Comparison of ENCODE assay signal across 1 cellular context in genomic region chr3:172512363-172512762, GRCh38.
TF ChIP-seq lines count a peak whose summit lies in the region.

No MANE protein-coding gene starts in this region.

TF ChIP-seq in K562, 482 proteins besides CTCF, POLR2A, EP300 and RAD21 (continued from another document):
- TF ChIP-seq HMBOX1 (IDR thresholded peaks at IDR 0.05), result peak; percentile 67; the same call in 1 of the 2 replicates
- no peak for TF ChIP-seq ZNF324 (CRISPR knock-in tag; IDR thresholded peaks at IDR 0.05)
- TF ChIP-seq, protein P1, sequence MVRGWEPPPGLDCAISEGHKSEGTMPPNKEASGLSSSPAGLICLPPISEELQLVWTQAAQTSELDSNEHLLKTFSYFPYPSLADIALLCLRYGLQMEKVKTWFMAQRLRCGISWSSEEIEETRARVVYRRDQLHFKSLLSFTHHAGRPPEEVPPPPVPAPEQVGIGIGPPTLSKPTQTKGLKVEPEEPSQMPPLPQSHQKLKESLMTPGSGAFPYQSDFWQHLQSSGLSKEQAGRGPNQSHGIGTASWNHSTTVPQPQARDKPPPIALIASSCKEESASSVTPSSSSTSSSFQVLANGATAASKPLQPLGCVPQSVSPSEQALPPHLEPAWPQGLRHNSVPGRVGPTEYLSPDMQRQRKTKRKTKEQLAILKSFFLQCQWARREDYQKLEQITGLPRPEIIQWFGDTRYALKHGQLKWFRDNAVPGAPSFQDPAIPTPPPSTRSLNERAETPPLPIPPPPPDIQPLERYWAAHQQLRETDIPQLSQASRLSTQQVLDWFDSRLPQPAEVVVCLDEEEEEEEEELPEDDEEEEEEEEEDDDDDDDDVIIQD (CRISPR knock-in tag; IDR thresholded peaks at IDR 0.05), result no peak
- no peak for TF ChIP-seq RERE (CRISPR knock-in tag; IDR thresholded peaks at IDR 0.05; ENCODE audit: borderline replicate concordance)
- TF ChIP-seq, protein P2, sequence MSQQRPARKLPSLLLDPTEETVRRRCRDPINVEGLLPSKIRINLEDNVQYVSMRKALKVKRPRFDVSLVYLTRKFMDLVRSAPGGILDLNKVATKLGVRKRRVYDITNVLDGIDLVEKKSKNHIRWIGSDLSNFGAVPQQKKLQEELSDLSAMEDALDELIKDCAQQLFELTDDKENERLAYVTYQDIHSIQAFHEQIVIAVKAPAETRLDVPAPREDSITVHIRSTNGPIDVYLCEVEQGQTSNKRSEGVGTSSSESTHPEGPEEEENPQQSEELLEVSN (IDR thresholded peaks at IDR 0.05; ENCODE audit: borderline replicate concordance in 1 of 2, extremely low read depth in 1 of 2, insufficient read depth in 1 of 2, insufficient read length in 1 of 2, low read depth in 1 of 2, low read length in 1 of 2, poor library complexity in 1 of 2, severe bottlenecking in 1 of 2), result no peak
- no peak for TF ChIP-seq RBM39 (optimal IDR thresholded peaks at IDR 0.05; ENCODE audit: low read depth, low read length)
- TF ChIP-seq LEF1 (IDR thresholded peaks at IDR 0.05), result peak; percentile 49; the same call in 1 of the 2 replicates
- peak; percentile 55 for TF ChIP-seq ELF1 (tag; IDR thresholded peaks at IDR 0.05)
- no peak for TF ChIP-seq LCOR (CRISPR knock-in tag; IDR thresholded peaks at IDR 0.05)
- TF ChIP-seq, protein P3, sequence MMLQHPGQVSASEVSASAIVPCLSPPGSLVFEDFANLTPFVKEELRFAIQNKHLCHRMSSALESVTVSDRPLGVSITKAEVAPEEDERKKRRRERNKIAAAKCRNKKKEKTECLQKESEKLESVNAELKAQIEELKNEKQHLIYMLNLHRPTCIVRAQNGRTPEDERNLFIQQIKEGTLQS (IDR thresholded peaks at IDR 0.05), result no peak; the same call in 1 of the 2 replicates
- TF ChIP-seq, protein P3 (CRISPR knock-in tag; conservative IDR thresholded peaks at IDR 0.05), result no peak
- TF ChIP-seq, protein P4, sequence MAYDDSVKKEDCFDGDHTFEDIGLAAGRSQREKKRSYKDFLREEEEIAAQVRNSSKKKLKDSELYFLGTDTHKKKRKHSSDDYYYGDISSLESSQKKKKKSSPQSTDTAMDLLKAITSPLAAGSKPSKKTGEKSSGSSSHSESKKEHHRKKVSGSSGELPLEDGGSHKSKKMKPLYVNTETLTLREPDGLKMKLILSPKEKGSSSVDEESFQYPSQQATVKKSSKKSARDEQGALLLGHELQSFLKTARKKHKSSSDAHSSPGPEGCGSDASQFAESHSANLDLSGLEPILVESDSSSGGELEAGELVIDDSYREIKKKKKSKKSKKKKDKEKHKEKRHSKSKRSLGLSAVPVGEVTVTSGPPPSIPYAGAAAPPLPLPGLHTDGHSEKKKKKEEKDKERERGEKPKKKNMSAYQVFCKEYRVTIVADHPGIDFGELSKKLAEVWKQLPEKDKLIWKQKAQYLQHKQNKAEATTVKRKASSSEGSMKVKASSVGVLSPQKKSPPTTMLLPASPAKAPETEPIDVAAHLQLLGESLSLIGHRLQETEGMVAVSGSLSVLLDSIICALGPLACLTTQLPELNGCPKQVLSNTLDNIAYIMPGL (CRISPR knock-in tag; IDR thresholded peaks at IDR 0.05), result no peak
- TF ChIP-seq, protein P5, sequence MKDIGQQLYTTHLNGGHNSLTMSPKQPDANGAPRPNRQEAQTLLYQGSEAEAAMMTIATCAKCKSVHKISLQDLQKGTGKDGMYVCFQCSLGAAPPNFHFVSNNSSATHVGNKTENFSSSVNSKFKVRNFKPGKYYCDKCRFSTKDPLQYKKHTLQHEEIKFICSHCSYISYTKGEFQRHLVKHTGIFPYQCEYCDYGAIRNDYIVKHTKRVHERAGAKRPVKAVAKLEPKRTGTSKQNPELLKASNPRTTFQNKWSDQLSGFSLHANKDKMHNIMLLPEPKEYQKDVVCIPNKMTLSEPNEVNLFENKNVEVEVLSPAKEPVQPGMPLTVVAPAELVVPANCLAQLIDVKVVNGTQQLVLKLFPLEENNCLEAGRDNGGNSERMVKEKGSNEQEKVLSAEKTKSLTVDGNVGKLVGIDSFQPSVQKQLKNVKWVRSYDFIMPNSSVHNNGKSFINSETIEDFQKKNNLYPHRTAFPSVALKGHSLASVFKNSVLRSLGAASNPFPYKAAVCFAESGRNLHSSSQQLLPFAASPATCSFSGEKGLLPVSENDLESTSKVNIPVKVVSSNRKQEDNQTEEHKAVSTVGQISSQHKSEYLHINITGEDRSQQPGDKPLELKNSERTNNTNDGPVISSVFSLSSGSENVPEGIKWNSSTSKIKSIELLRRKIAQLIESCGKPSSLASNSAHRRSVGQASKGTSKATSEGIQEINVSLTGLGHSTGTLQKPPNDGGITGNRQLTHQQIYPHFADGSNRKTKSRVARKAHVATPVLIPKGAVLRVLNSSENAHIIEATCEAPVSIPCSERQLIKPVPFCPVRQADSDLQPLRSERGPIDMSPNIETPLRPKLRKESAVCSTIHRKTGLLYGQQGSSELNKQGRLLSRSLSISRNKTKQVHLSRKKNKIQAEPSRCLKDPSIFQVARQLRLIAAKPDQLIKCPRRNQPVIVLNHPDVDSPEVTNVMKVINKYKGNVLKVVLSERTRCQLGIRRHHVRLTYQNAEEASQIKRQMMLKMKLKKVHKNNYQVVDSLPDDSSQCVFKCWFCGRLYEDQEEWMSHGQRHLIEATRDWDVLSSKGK (CRISPR knock-in tag; IDR thresholded peaks at IDR 0.05), result no peak
